7 cellular contexts compared by ENCODE assay signal in the genomic region with DNA sequence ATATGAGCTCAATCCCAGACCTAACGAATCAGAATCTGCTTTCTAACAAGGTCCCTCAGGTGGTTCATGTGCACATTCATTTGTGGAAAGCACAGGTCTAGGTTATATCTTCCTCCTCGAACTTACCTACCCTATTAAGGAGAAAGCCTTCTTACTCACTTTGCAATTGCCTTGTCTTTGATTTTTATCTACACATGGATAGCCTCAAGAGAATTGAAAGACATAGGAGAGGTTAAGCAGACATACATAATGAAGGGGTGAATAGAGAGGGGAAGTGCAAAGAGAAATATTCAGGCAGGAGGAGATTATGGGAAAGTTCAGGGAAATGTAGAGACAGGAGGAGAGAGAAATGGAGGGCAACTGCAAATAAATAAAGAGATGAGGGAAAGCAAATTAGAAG.
"Had no signal": no experiment of that assay in that cellular context is flagged by ENCODE, and none has a peak within 500 bp of the region (broad histone marks: within the 10 kb centered on the region; RNA-seq: fewer than 3 reads in every experiment).

No MANE protein-coding gene starts in this region.

- DNase-seq: GM23248, GOT3, H7, HFFc6, IMR-90 had no signal

- H3K4me1 ChIP-seq: HAP-1 had no signal

- H3K4me3 Mint-ChIP-seq: HFFc6 had no signal

- H3K36me3 ChIP-seq: HAP-1 had no signal

- H3K4me3 ChIP-seq: GM23248, HAP-1, K562 had no signal

- H2AFZ ChIP-seq: GM23248 had no signal

- H3K9me3 ChIP-seq: HAP-1 had no signal

- H3K27ac ChIP-seq: GM23248 had no signal

- H3K27ac Mint-ChIP-seq: HFFc6 had no signal

- H3K9ac ChIP-seq: GM23248 had no signal
